Comparison of ENCODE assay signal across 17 cellular contexts in the genomic region with DNA sequence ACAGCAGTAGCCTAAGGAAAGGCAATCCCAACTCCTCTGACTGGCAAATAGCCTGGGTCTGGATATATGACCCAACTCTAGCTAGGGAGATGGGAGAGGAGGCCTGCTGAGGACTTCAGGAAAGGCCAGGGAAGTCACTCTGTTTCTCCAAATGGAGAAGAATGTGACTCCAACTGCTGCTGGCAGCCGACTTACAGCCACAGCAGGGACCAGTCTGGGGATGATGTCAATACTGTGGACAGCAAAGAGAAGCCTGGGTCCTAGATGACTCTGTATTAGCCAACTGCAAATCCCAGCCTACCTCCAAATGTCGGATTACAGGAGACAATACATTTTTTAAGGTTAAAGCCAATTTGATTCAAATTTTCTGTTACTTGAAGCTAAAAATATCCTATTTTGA.
DNase-seq lines count a peak whose midpoint lies in the region; ATAC-seq and TF ChIP-seq lines count a peak whose summit lies in the region.
"Had no signal": no experiment of that assay in that cellular context is flagged by ENCODE, and none has a peak within 500 bp of the region (broad histone marks: within the 10 kb centered on the region; RNA-seq: fewer than 3 reads in every experiment).

No MANE protein-coding gene starts in this region.

- H3K4me3 Mint-ChIP-seq in H9, result no peak overlapping the region
- H3K4me3 Mint-ChIP-seq: CD8-positive, alpha-beta memory T cell had no signal

- no peak overlapping the region for H2BK5ac ChIP-seq in mesenchymal stem cell (ENCODE audit: low read depth, low read length, poor library complexity, severe bottlenecking)
- H2BK5ac ChIP-seq in H9 (ENCODE audit: insufficient read length, low read length), result no peak overlapping the region

- no peaks in the 10 kb centered on the region for H4K20me1 ChIP-seq in H9 (ENCODE audit: control insufficient read depth, insufficient read depth, insufficient read length)
- H4K20me1 ChIP-seq: BLaER1 had no signal

- intact Hi-C loops in ascending aorta (cut with DNase I) (loop anchor here (5.0 kb wide), 1 partner anchor 40 kb away; no protein-coding TSS in a partner anchor), aorta (cut with DNase I) (no loop called here)

- H2AFZ ChIP-seq in mesenchymal stem cell (ENCODE audit: low read depth, low read length), result no peak overlapping the region
- no peak overlapping the region for H2AFZ ChIP-seq in H9 (ENCODE audit: low read length)

- no peak overlapping the region; a peak in 1 of 7 replicates for H3K27ac Mint-ChIP-seq in H9
- H3K27ac Mint-ChIP-seq: CD8-positive, alpha-beta memory T cell had no signal

- H3K27ac ChIP-seq in ascending aorta (peak overlapping the region; percentile 61 to 80), mesenchymal stem cell (ENCODE audit: low read length, poor library complexity, severe bottlenecking) (no peak overlapping the region), aorta (ENCODE audit: low read depth in 1 of 2, low read length in 2 of 2) (peak overlapping the region; percentile 7 to 47), H9 (ENCODE audit: insufficient read length, low read depth, low read length) (no peak overlapping the region)
- H3K27ac ChIP-seq: A549, BLaER1, HL-60 had no signal

- H3K14ac ChIP-seq in mesenchymal stem cell (ENCODE audit: low read length in 2 of 2) (no peak overlapping the region), H9 (ENCODE audit: insufficient read depth, low read length) (no peak overlapping the region)

- H3K18ac ChIP-seq in mesenchymal stem cell (ENCODE audit: low read depth in 1 of 2, low read length in 2 of 2) (no peak overlapping the region), H9 (ENCODE audit: insufficient read length, low read depth, low read length) (no peak overlapping the region)

- H2AK5ac ChIP-seq in mesenchymal stem cell (ENCODE audit: low read length, severe bottlenecking), result peak overlapping the region; percentile 36
- H2AK5ac ChIP-seq in H9 (ENCODE audit: insufficient read length, low read length), result no peak overlapping the region

- no peaks in the 10 kb centered on the region for H3K36me3 ChIP-seq in ascending aorta
- H3K36me3 ChIP-seq in mesenchymal stem cell (ENCODE audit: control insufficient read depth in 1 of 2, insufficient read depth in 2 of 2, low read depth in 1 of 2, low read length in 2 of 2), result peaks cover 0 to 3% of the 10 kb centered on the region in 2 experiments
- no peaks in the 10 kb centered on the region for H3K36me3 ChIP-seq in aorta (ENCODE audit: control insufficient read depth in 1 of 2, insufficient read depth in 2 of 2, low read length in 1 of 2)
- H3K36me3 ChIP-seq: HAP-1 had no signal

- H4K91ac ChIP-seq in mesenchymal stem cell (ENCODE audit: low read length) (no peak overlapping the region), H9 (ENCODE audit: insufficient read length, low read depth, low read length) (no peak overlapping the region)

- H3K4me1 ChIP-seq in ascending aorta, result peaks cover 0 to 41% of the 10 kb centered on the region in 2 donors
- peaks cover 5% of the 10 kb centered on the region for H3K4me1 ChIP-seq in mesenchymal stem cell (ENCODE audit: control insufficient read depth, insufficient read depth, low read depth, low read length)
- peaks cover 0 to 4% of the 10 kb centered on the region in 2 donors for H3K4me1 ChIP-seq in aorta (ENCODE audit: control insufficient read depth in 1 of 2, insufficient read depth in 2 of 2, low read length in 2 of 2)
- H3K4me1 ChIP-seq in H9 (ENCODE audit: insufficient read depth, low read length), result peaks cover 3% of the 10 kb centered on the region; the same call in 1 of the 2 replicates
- H3K4me1 ChIP-seq: BLaER1, Caco-2 had no signal

- H3K9me3 Mint-ChIP-seq in H9, result peaks cover 17 to 22% of the 10 kb centered on the region in 2 experiments
- H3K9me3 Mint-ChIP-seq: CD8-positive, alpha-beta memory T cell had no signal

- ATAC-seq in aorta (ENCODE audit: low FRiP score), result peak; percentile 12
- ATAC-seq: A549 had no signal

- H3K23ac ChIP-seq in mesenchymal stem cell (ENCODE audit: low read length in 2 of 2) (no peak overlapping the region), H9 (ENCODE audit: insufficient read length, low read depth, low read length) (no peak overlapping the region)

- H3K4me3 ChIP-seq in ascending aorta (no peak overlapping the region), mesenchymal stem cell (ENCODE audit: insufficient read depth in 1 of 2, low read depth in 1 of 2, low read length in 2 of 2) (no peak overlapping the region), aorta (ENCODE audit: low read length in 2 of 2) (no peak overlapping the region)
- H3K4me3 ChIP-seq: A549, BLaER1, HAP-1 had no signal

- H3K27me3 ChIP-seq in ascending aorta, result no peaks in the 10 kb centered on the region
- H3K27me3 ChIP-seq in mesenchymal stem cell (ENCODE audit: control insufficient read depth in 1 of 2, insufficient read depth in 1 of 2, low read length in 2 of 2), result no peaks in the 10 kb centered on the region
- no peaks in the 10 kb centered on the region for H3K27me3 ChIP-seq in aorta (ENCODE audit: control insufficient read depth in 1 of 2, insufficient read depth in 2 of 2, low read length in 1 of 2)
- H3K27me3 ChIP-seq in H9 (ENCODE audit: insufficient read depth, low read length), result no peaks in the 10 kb centered on the region
- H3K27me3 ChIP-seq: BLaER1 had no signal

- no peak overlapping the region for H4K8ac ChIP-seq in mesenchymal stem cell (ENCODE audit: low read length)
- H4K8ac ChIP-seq in H9 (replicated peaks; ENCODE audit: insufficient read length, low read depth, low read length), result no peak overlapping the region

- no peak for DNase-seq in HEK293T (ENCODE audit: extremely low spot score)
- no peak for DNase-seq in ascending aorta (ENCODE audit: low spot score in 2 of 2)
- DNase-seq in mesenchymal stem cell, result no peak
- DNase-seq in aorta, result no peak
- DNase-seq in kidney glomerular epithelial cell (lab: John Stamatoyannopoulos, UW), result no peak
- DNase-seq in H9, result no peak
- DNase-seq in iPS-NIHi11 (ENCODE audit: low spot score), result no peak
- DNase-seq: AML-193; Caco-2; CD8-positive, alpha-beta memory T cell; DND-41; GF-D8; GOT3 had no signal

- peaks cover 7 to 17% (median 12%) of the 10 kb centered on the region in 3 experiments for H3K36me3 Mint-ChIP-seq in H9 (ENCODE audit: insufficient read depth in 1 of 3, low read depth in 3 of 3)

- WGBS in mesenchymal stem cell, result 75% methylated on average over 1 of the region's 2 CpGs
- 22 to 30% methylated on average over 2 of the region's 2 CpGs for WGBS in aorta, 2 donors
- WGBS in H9 (ENCODE audit: extremely low coverage, insufficient read length, low lambda C conversion rate), result no CpG with 5 or more reads among the region's 2 CpGs

- H2BK12ac ChIP-seq in mesenchymal stem cell (ENCODE audit: low read length in 2 of 2), result no peak overlapping the region
- H2BK12ac ChIP-seq in H9 (ENCODE audit: insufficient read length, low read depth, low read length), result no peak overlapping the region

- H4K5ac ChIP-seq in H9 (ENCODE audit: insufficient read length, low read depth, low read length), result no peak overlapping the region

- H3K9ac ChIP-seq in mesenchymal stem cell (ENCODE audit: low read length), result no peak overlapping the region
- H3K9ac ChIP-seq in H9 (ENCODE audit: extremely low read depth, insufficient read length, low read length), result no peak overlapping the region
- H3K9ac ChIP-seq: BLaER1 had no signal

- H2BK20ac ChIP-seq in H9 (ENCODE audit: low read depth, low read length, poor library complexity, severe bottlenecking), result no peak overlapping the region

- H3K4ac ChIP-seq in mesenchymal stem cell (ENCODE audit: low read depth in 1 of 2, low read length in 2 of 2) (no peak overlapping the region), H9 (ENCODE audit: low read depth, low read length) (no peak overlapping the region)

- TF ChIP-seq CTCF in ascending aorta (IDR thresholded peaks at IDR 0.05), result no peak
- no peak for TF ChIP-seq CTCF in H9 (conservative IDR thresholded peaks at IDR 0.05)

- no peaks in the 10 kb centered on the region; the same call in 1 of the 2 replicates for H3K27me3 Mint-ChIP-seq in H9 (ENCODE audit: low read depth)
- H3K27me3 Mint-ChIP-seq: CD8-positive, alpha-beta memory T cell had no signal

- CTCF ChIA-PET in HEK293T (lab: Yijun Ruan, JAX), result no interaction called here

- H3K9me3 ChIP-seq in ascending aorta, result no peaks in the 10 kb centered on the region
- H3K9me3 ChIP-seq in mesenchymal stem cell (ENCODE audit: control insufficient read depth, low read length), result peaks cover 10% of the 10 kb centered on the region
- no peaks in the 10 kb centered on the region for H3K9me3 ChIP-seq in aorta (ENCODE audit: control insufficient read depth, low read length)
- H3K9me3 ChIP-seq in H9 (ENCODE audit: control insufficient read depth, low read depth, low read length), result peaks cover 5% of the 10 kb centered on the region

- H3K4me1 Mint-ChIP-seq in H9, result peaks cover 20 to 23% of the 10 kb centered on the region in 2 experiments
- H3K4me1 Mint-ChIP-seq: CD8-positive, alpha-beta memory T cell had no signal

- no peak overlapping the region for H2BK15ac ChIP-seq in mesenchymal stem cell (ENCODE audit: low read depth, poor library complexity, severe bottlenecking)
- H2BK15ac ChIP-seq in H9 (ENCODE audit: low read depth, low read length), result no peak overlapping the region

- H3K79me1 ChIP-seq in mesenchymal stem cell (replicated peaks; ENCODE audit: low read length, poor library complexity, severe bottlenecking) (peaks cover 4% of the 10 kb centered on the region), H9 (ENCODE audit: insufficient read depth, low read depth, low read length, poor library complexity, severe bottlenecking) (no peaks in the 10 kb centered on the region)

- H3T11ph ChIP-seq in H9 (ENCODE audit: low read length), result no peak overlapping the region

- no peak overlapping the region for H3K4me2 ChIP-seq in mesenchymal stem cell (ENCODE audit: low read length, poor library complexity, severe bottlenecking)
- no peak overlapping the region for H3K4me2 ChIP-seq in H9 (ENCODE audit: insufficient read depth, insufficient read length, low read length)
- H3K4me2 ChIP-seq: A549, BLaER1 had no signal

- POLR2A ChIA-PET in HEK293T (lab: Yijun Ruan, JAX), result no interaction called here

- no peaks in the 10 kb centered on the region for H3K23me2 ChIP-seq in H9 (ENCODE audit: insufficient read length, low read depth, low read length, poor library complexity, severe bottlenecking)

- no peak overlapping the region for H2BK120ac ChIP-seq in mesenchymal stem cell (ENCODE audit: low read depth, low read length)
- no peak overlapping the region for H2BK120ac ChIP-seq in H9 (ENCODE audit: low read depth, low read length, poor library complexity, severe bottlenecking)

- H3K56ac ChIP-seq in H9 (ENCODE audit: insufficient read length, low read depth, low read length), result no peak overlapping the region

- no peaks in the 10 kb centered on the region for H3K79me2 ChIP-seq in H9 (ENCODE audit: insufficient read depth, low read length)

TF ChIP-seq in HEK293T, 16 proteins besides CTCF, POLR2A, EP300 and RAD21:
- TF ChIP-seq HDGF (IDR thresholded peaks at IDR 0.05; ENCODE audit: borderline replicate concordance), result 0 out of 2 replicates have a peak, but pooled peaks have one; percentile 27
- no peak for TF ChIP-seq SP1 (IDR thresholded peaks at IDR 0.05)

Comparison
In these comparisons a context has a peak if more than half of its experiments do, and no peak if none do; other contexts are left out.
1. H3K27ac ChIP-seq: peak in ascending aorta (2 of 2) and aorta (2 of 2); none in mesenchymal stem cell (single experiment) and H9 (single experiment).